ENCODE assay signal across 8 cellular contexts in genomic region chr12:30989754-30990153, GRCh38.
DNase-seq lines count a peak whose midpoint lies in the region; ATAC-seq and TF ChIP-seq lines count a peak whose summit lies in the region.

No MANE protein-coding gene starts in this region.

- 42 to 44% methylated on average over 6 of the region's 6 CpGs for WGBS in heart right ventricle, 2 donors

- H3K27me3 ChIP-seq in heart right ventricle: no peaks in the 10 kb centered on the region

- no peaks in the 10 kb centered on the region for H3K36me3 Mint-ChIP-seq in activated CD8-positive, alpha-beta memory T cell treated with anti-CD3 and anti-CD28 coated beads, Interleukin-2, amount 10 ng/mL, durations not matched to agents 7 days and 5 days
- no peaks in the 10 kb centered on the region for H3K36me3 Mint-ChIP-seq in effector memory CD8-positive, alpha-beta T cell (ENCODE audit: insufficient read depth)

- peaks cover 0 to 13% (median 0%) of the 10 kb centered on the region in 9 donors for H3K4me1 ChIP-seq in heart right ventricle

- CTCF ChIA-PET in activated CD8-positive, alpha-beta memory T cell treated with anti-CD3 and anti-CD28 coated beads, Interleukin-2, amount 10 ng/mL, durations not matched to agents 7 days and 5 days (lab: Charles Lee): interaction anchor here (1.8 to 1.9 kb wide), 2 partner anchors 138 to 142 kb away, joined by 6 to 7 read pairs; no protein-coding TSS in a partner anchor

- peak; percentile 37 for ATAC-seq in activated CD8-positive, alpha-beta memory T cell treated with anti-CD3 and anti-CD28 coated beads, Interleukin-2, amount 10 ng/mL, durations not matched to agents 7 days and 5 days
- ATAC-seq in heart right ventricle (peak; percentile 51 to 82 (median 68)), HG02571 (IDR thresholded peaks at IDR 0.05; ENCODE audit: unreplicated experiment) (no peak), HG02642 (IDR thresholded peaks at IDR 0.05; ENCODE audit: poor library complexity, unreplicated experiment) (no peak)
- no peak for ATAC-seq in effector memory CD8-positive, alpha-beta T cell (replicated peaks)

- DNase-seq in activated CD8-positive, alpha-beta memory T cell treated with anti-CD3 and anti-CD28 coated beads, Interleukin-2, amount 10 ng/mL, durations not matched to agents 7 days and 5 days: peak; percentile 54
- no peak for DNase-seq in activated CD8-positive, alpha-beta memory T cell treated with anti-CD3 and anti-CD28 coated beads, Interleukin-2, amount 50 U/mL, for 48 hours
- peak; percentile 86 for DNase-seq in HT-29 (ENCODE audit: low spot score)
- peak; percentile 11 for DNase-seq in RPMI7951 (ENCODE audit: low read depth)
- DNase-seq in heart right ventricle: peak; percentile 29 to 52
- no peak for DNase-seq in effector memory CD8-positive, alpha-beta T cell

- H3K27ac Mint-ChIP-seq in activated CD8-positive, alpha-beta memory T cell treated with anti-CD3 and anti-CD28 coated beads, Interleukin-2, amount 10 ng/mL, durations not matched to agents 7 days and 5 days: no peak overlapping the region
- no peak overlapping the region for H3K27ac Mint-ChIP-seq in effector memory CD8-positive, alpha-beta T cell

- no peaks in the 10 kb centered on the region for H3K36me3 ChIP-seq in heart right ventricle

- no peaks in the 10 kb centered on the region for H3K27me3 Mint-ChIP-seq in activated CD8-positive, alpha-beta memory T cell treated with anti-CD3 and anti-CD28 coated beads, Interleukin-2, amount 10 ng/mL, durations not matched to agents 7 days and 5 days
- peaks cover 0 to 33% of the 10 kb centered on the region in 2 donors for H3K27me3 Mint-ChIP-seq in effector memory CD8-positive, alpha-beta T cell

- H3K4me3 Mint-ChIP-seq in activated CD8-positive, alpha-beta memory T cell treated with anti-CD3 and anti-CD28 coated beads, Interleukin-2, amount 10 ng/mL, durations not matched to agents 7 days and 5 days: no peak overlapping the region
- no peak overlapping the region for H3K4me3 Mint-ChIP-seq in effector memory CD8-positive, alpha-beta T cell

- no peaks in the 10 kb centered on the region for H3K9me3 Mint-ChIP-seq in activated CD8-positive, alpha-beta memory T cell treated with anti-CD3 and anti-CD28 coated beads, Interleukin-2, amount 10 ng/mL, durations not matched to agents 7 days and 5 days (ENCODE audit: low read depth)
- H3K9me3 Mint-ChIP-seq in effector memory CD8-positive, alpha-beta T cell: no peaks in the 10 kb centered on the region

- H3K4me3 ChIP-seq in heart right ventricle: no peak overlapping the region

- H3K4me1 Mint-ChIP-seq in activated CD8-positive, alpha-beta memory T cell treated with anti-CD3 and anti-CD28 coated beads, Interleukin-2, amount 10 ng/mL, durations not matched to agents 7 days and 5 days: peaks cover 2% of the 10 kb centered on the region
- H3K4me1 Mint-ChIP-seq in effector memory CD8-positive, alpha-beta T cell (ENCODE audit: low read depth in 2 of 2): no peaks in the 10 kb centered on the region

- no peaks in the 10 kb centered on the region for H3K9me3 ChIP-seq in heart right ventricle

- no peak overlapping the region for H3K27ac ChIP-seq in heart right ventricle

- peak in 8 of 9 donors; percentile 13 to 57 (median 40) for TF ChIP-seq CTCF in heart right ventricle (IDR thresholded peaks at IDR 0.05)

- intact Hi-C loops in heart right ventricle (cut with DNase I): loop anchor here in 7 of 10 donors (2.0 to 10.0 kb wide), 5 partner anchors 13 to 245 kb away; no protein-coding TSS in a partner anchor

Comparison
In these comparisons a context has a peak if more than half of its experiments do, and no peak if none do; other contexts are left out.
1. DNase-seq: peak in activated CD8-positive, alpha-beta memory T cell treated with anti-CD3 and anti-CD28 coated beads, Interleukin-2, amount 10 ng/mL, durations not matched to agents 7 days and 5 days (single experiment), HT-29 (single experiment), RPMI7951 (single experiment) and heart right ventricle (2 of 2); none in activated CD8-positive, alpha-beta memory T cell treated with anti-CD3 and anti-CD28 coated beads, Interleukin-2, amount 50 U/mL, for 48 hours (single experiment) and effector memory CD8-positive, alpha-beta T cell (0 of 3).
2. ATAC-seq: peak in activated CD8-positive, alpha-beta memory T cell treated with anti-CD3 and anti-CD28 coated beads, Interleukin-2, amount 10 ng/mL, durations not matched to agents 7 days and 5 days (single experiment) and heart right ventricle (8 of 8); none in HG02571 (single experiment), effector memory CD8-positive, alpha-beta T cell (single experiment) and HG02642 (single experiment).